Comparison of ENCODE assay signal across 9 cellular contexts in genomic region chr5:1107167-1108007, GRCh38. TPM values are rescaled to one million over a fixed set of nuclear protein-coding genes. Genes with fewer than 3 reads are reported as not detected.
DNase-seq lines count a peak whose midpoint lies in the region; ATAC-seq and TF ChIP-seq lines count a peak whose summit lies in the region.
"Had no signal": no experiment of that assay in that cellular context is flagged by ENCODE, and none has a peak within 500 bp of the region (broad histone marks: within the 10 kb centered on the region; RNA-seq: fewer than 3 reads in every experiment).

No MANE protein-coding gene starts in this region.

- H3K9ac ChIP-seq in DND-41 (ENCODE audit: low read depth, low read length): no peak overlapping the region

- H3K9me3 ChIP-seq in DND-41 (ENCODE audit: insufficient read depth, low read length, severe bottlenecking) (no peaks in the 10 kb centered on the region), KOPT-K1 (ENCODE audit: insufficient read depth, low read length, poor library complexity, severe bottlenecking) (no peaks in the 10 kb centered on the region), body of pancreas (no peaks in the 10 kb centered on the region), sigmoid colon (no peaks in the 10 kb centered on the region)
- no peaks in the 10 kb centered on the region for H3K9me3 ChIP-seq in naive thymus-derived CD4-positive, alpha-beta T cell (ENCODE audit: control insufficient read depth in 2 of 3, low read length in 3 of 3)

- H3K79me2 ChIP-seq in DND-41 (ENCODE audit: insufficient read depth, low read length): no peaks in the 10 kb centered on the region

- H3K9me3 Mint-ChIP-seq in naive thymus-derived CD4-positive, alpha-beta T cell: peaks cover 0 to 5% (median 0%) of the 10 kb centered on the region in 11 donors

- H3K4me1 Mint-ChIP-seq in naive thymus-derived CD4-positive, alpha-beta T cell: peaks cover 48 to 75% (median 61%) of the 10 kb centered on the region in 7 donors

- no peak overlapping the region for H2AFZ ChIP-seq in DND-41 (ENCODE audit: low read depth, low read length)

- H3K27ac ChIP-seq in DND-41 (ENCODE audit: low read length) (no peak overlapping the region), KOPT-K1 (ENCODE audit: low read depth, low read length, poor library complexity, severe bottlenecking) (peak overlapping the region; percentile 72), body of pancreas (peak overlapping the region; percentile 5 to 92 (median 68)), sigmoid colon (peak overlapping the region in 2 of 4 donors; percentile 33 to 82)
- H3K27ac ChIP-seq in naive thymus-derived CD4-positive, alpha-beta T cell (ENCODE audit: low read depth, low read length): peak overlapping the region; percentile 89

- TF ChIP-seq CTCF in DND-41 (IDR thresholded peaks at IDR 0.05; ENCODE audit: borderline replicate concordance, extremely low read depth, low read length, poor library complexity, severe bottlenecking) (peak; percentile 11), body of pancreas (IDR thresholded peaks at IDR 0.05) (peak in 1 of 7 experiments; percentile 8), sigmoid colon (IDR thresholded peaks at IDR 0.05) (no peak)

- WGBS in body of pancreas, 2 donors: 61 to 72% methylated on average over 19 to 26 of the region's 26 CpGs
- WGBS in sigmoid colon, 2 donors: 33 to 59% methylated on average over 26 of the region's 26 CpGs

- TF ChIP-seq EP300 in sigmoid colon (IDR thresholded peaks at IDR 0.05): no peak

- H3K4me2 ChIP-seq in DND-41 (ENCODE audit: insufficient read depth, low read length): no peak overlapping the region

- peak overlapping the region; percentile 85 to 100 (median 97) for H3K27ac Mint-ChIP-seq in naive thymus-derived CD4-positive, alpha-beta T cell

- H3K4me1 ChIP-seq in DND-41 (ENCODE audit: insufficient read depth, low read length) (peaks cover 16% of the 10 kb centered on the region), body of pancreas (peaks cover 83% of the 10 kb centered on the region), sigmoid colon (peaks cover 0 to 67% (median 61%) of the 10 kb centered on the region in 4 donors)
- peaks cover 32 to 69% of the 10 kb centered on the region in 2 donors for H3K4me1 ChIP-seq in naive thymus-derived CD4-positive, alpha-beta T cell (ENCODE audit: control insufficient read depth in 2 of 2, insufficient read depth in 2 of 2, low read length in 2 of 2)

- no peaks in the 10 kb centered on the region for H3K27me3 Mint-ChIP-seq in naive thymus-derived CD4-positive, alpha-beta T cell

- intact Hi-C loops in body of pancreas (cut with DNase I): no loop called here
- intact Hi-C loops in naive thymus-derived CD4-positive, alpha-beta T cell (cut with micrococcal nuclease): loop anchor here (1.0 to 10.0 kb wide), 6 partner anchors 33 to 693 kb away; partner anchors contain the start of genes CEP72 (in 1 of the 2), NDUFS6 (in 1 of the 2) and ZDHHC11B (in 1 of the 2)
- intact Hi-C loops in sigmoid colon (cut with DNase I): no loop called here

- DNase-seq in DND-41 (no peak), body of pancreas (no peak), superior temporal gyrus (ENCODE audit: extremely low spot score) (no peak), sigmoid colon (no peak), nucleus accumbens (lab: John Stamatoyannopoulos, UW) (no peak)
- peak in 1 of 9 donors; percentile 19 for DNase-seq in naive thymus-derived CD4-positive, alpha-beta T cell
- DNase-seq: NCI-H1694 had no signal

- no peaks in the 10 kb centered on the region for H3K36me3 ChIP-seq in DND-41 (ENCODE audit: insufficient read depth, low read length)
- no peaks in the 10 kb centered on the region for H3K36me3 ChIP-seq in KOPT-K1 (ENCODE audit: insufficient read depth, low read length)
- H3K36me3 ChIP-seq in body of pancreas (replicated peaks in 1 of 2; ENCODE audit: insufficient read depth in 1 of 2, low read depth in 2 of 2): no peaks in the 10 kb centered on the region
- peaks cover 0 to 7% (median 0%) of the 10 kb centered on the region in 3 experiments for H3K36me3 ChIP-seq in naive thymus-derived CD4-positive, alpha-beta T cell (ENCODE audit: control insufficient read depth in 2 of 3, insufficient read depth in 3 of 3, low read length in 3 of 3)
- H3K36me3 ChIP-seq in sigmoid colon: no peaks in the 10 kb centered on the region

- H3K27me3 ChIP-seq in DND-41 (ENCODE audit: insufficient read depth, low read length, poor library complexity): peaks cover 17% of the 10 kb centered on the region
- no peaks in the 10 kb centered on the region for H3K27me3 ChIP-seq in body of pancreas
- H3K27me3 ChIP-seq in naive thymus-derived CD4-positive, alpha-beta T cell (ENCODE audit: control insufficient read depth in 2 of 2, insufficient read depth in 2 of 2, low read length in 2 of 2): no peaks in the 10 kb centered on the region
- no peaks in the 10 kb centered on the region for H3K27me3 ChIP-seq in sigmoid colon

- POLR2A ChIA-PET in naive thymus-derived CD4-positive, alpha-beta T cell (lab: Charles Lee): interaction anchor here (0.7 kb wide), 1 partner anchor 17 kb away, joined by 3 read pairs; no protein-coding TSS in a partner anchor

- CTCF ChIA-PET in naive thymus-derived CD4-positive, alpha-beta T cell (lab: Charles Lee): no interaction called here

- H3K4me3 ChIP-seq in DND-41 (ENCODE audit: low read depth in 1 of 2, low read length in 2 of 2) (no peak overlapping the region), body of pancreas (no peak overlapping the region), sigmoid colon (no peak overlapping the region)
- H3K4me3 ChIP-seq in naive thymus-derived CD4-positive, alpha-beta T cell (ENCODE audit: low read length): no peak overlapping the region

- H4K20me1 ChIP-seq in DND-41 (ENCODE audit: insufficient read depth, low read length): peaks cover 3% of the 10 kb centered on the region; the same call in 1 of the 2 replicates

- ATAC-seq in DND-41 (ENCODE audit: insufficient read depth, low read depth): no peak
- no peak for ATAC-seq in body of pancreas
- no peak for ATAC-seq in naive thymus-derived CD4-positive, alpha-beta T cell
- no peak for ATAC-seq in HG02970 (IDR thresholded peaks at IDR 0.05; ENCODE audit: low FRiP score, unreplicated experiment)

- peaks cover 0 to 23% (median 0%) of the 10 kb centered on the region in 5 donors for H3K36me3 Mint-ChIP-seq in naive thymus-derived CD4-positive, alpha-beta T cell

- TF ChIP-seq POLR2A in body of pancreas (IDR thresholded peaks at IDR 0.05) (no peak), sigmoid colon (IDR thresholded peaks at IDR 0.05) (no peak)

- peak overlapping the region; percentile 70 to 94 (median 84) for H3K4me3 Mint-ChIP-seq in naive thymus-derived CD4-positive, alpha-beta T cell

RNA-seq across cellular contexts. Expression of gene SLC12A7, which starts 4.5 kb away (rescaled TPM):
- 10 to 100 TPM; 35.5 to 42.8 TPM for total RNA-seq in body of pancreas
- 100 to 1,000 TPM in 1 of 5 experiments, 10 to 100 TPM in 4; 45.3 to 101 (median 64.5) TPM for total RNA-seq in naive thymus-derived CD4-positive, alpha-beta T cell
- 10 to 100 TPM in 1 of 2 donors, 1 to 10 TPM in 1; 6.4 to 30.5 TPM for polyA plus RNA-seq in naive thymus-derived CD4-positive, alpha-beta T cell
- 10 to 100 TPM; 12.5 to 23.5 (median 18.4) TPM for total RNA-seq in sigmoid colon
- 10 to 100 TPM in 2 of 3 donors, 1 to 10 TPM in 1; 7.2 to 54.3 (median 10.9) TPM for polyA plus RNA-seq in sigmoid colon

Comparison
In these comparisons a context has a peak if more than half of its experiments do, and no peak if none do; other contexts are left out.
1. intact Hi-C loops: an anchor here in naive thymus-derived CD4-positive, alpha-beta T cell (1.0 to 10.0 kb wide); none called in body of pancreas and sigmoid colon.